In genomic region chr1:178057131-178057765, GRCh38 we compare ENCODE assay signal across 9 cellular contexts. TPM values are rescaled to one million over a fixed set of nuclear protein-coding genes. Genes with fewer than 3 reads are reported as not detected.
A peak's percentile ranks its signal among the peaks of the same experiment; 100 is the strongest.
DNase-seq lines count a peak whose midpoint lies in the region; TF ChIP-seq lines count a peak whose summit lies in the region.
"Had no signal": no experiment of that assay in that cellular context is flagged by ENCODE, and none has a peak within 500 bp of the region (broad histone marks: within the 10 kb centered on the region; RNA-seq: fewer than 3 reads in every experiment).

No MANE protein-coding gene starts in this region.

- no peaks in the 10 kb centered on the region for H3K4me1 ChIP-seq in breast epithelium
- H3K4me1 ChIP-seq in mammary epithelial cell (ENCODE audit: insufficient read depth, low read length) = peaks cover 48% of the 10 kb centered on the region
- peaks cover 48 to 73% (median 66%) of the 10 kb centered on the region in 4 donors for H3K4me1 ChIP-seq in esophagus muscularis mucosa

- no peak overlapping the region for H3K9ac ChIP-seq in mammary epithelial cell (ENCODE audit: insufficient read depth, low read length)

- intact Hi-C loops in breast epithelium (cut with DNase I; ENCODE audit: low total_unique reads) = no loop called here
- intact Hi-C loops in mammary epithelial cell (cut with micrococcal nuclease) = no loop called here
- intact Hi-C loops in esophagus muscularis mucosa (cut with DNase I) = no loop called here

- H3K27ac ChIP-seq in breast epithelium (peak overlapping the region; percentile 38 to 73), mammary epithelial cell (ENCODE audit: insufficient read depth, low read depth, low read length) (no peak overlapping the region), esophagus muscularis mucosa (replicated peaks in 1 of 4) (peak overlapping the region; percentile 48 to 67 (median 62))

- no peak overlapping the region for H3K4me2 ChIP-seq in mammary epithelial cell (ENCODE audit: insufficient read depth, low read depth, low read length)

- dilution Hi-C loops in mammary epithelial cell (cut with HindIII; ENCODE audit: low sequenced_read_pairs) = no loop called here

- TF ChIP-seq EP300 in esophagus muscularis mucosa (IDR thresholded peaks at IDR 0.05) = no peak

- H3K9me3 ChIP-seq in breast epithelium (no peaks in the 10 kb centered on the region), mammary epithelial cell (replicated peaks; ENCODE audit: insufficient read depth, low read length) (no peaks in the 10 kb centered on the region), esophagus muscularis mucosa (no peaks in the 10 kb centered on the region)

- DNase-seq in breast epithelium (ENCODE audit: low spot score in 2 of 2) = no peak
- DNase-seq in mammary epithelial cell = no peak
- no peak for DNase-seq in esophagus muscularis mucosa (ENCODE audit: extremely low spot score)
- DNase-seq in myocyte (ENCODE audit: low read depth) = peak; percentile 29
- no peak for DNase-seq in NCI-H82 (lab: John Stamatoyannopoulos, UW)
- no peak for DNase-seq in NCI-H82 treated with DMSO at 0.1 percent for 48 hours (lab: John Stamatoyannopoulos, UW; ENCODE audit: unreplicated experiment)
- no peak for DNase-seq in amygdala (lab: John Stamatoyannopoulos, UW)
- DNase-seq in KG1 (lab: John Stamatoyannopoulos, UW) = no peak
- DNase-seq: activated naive CD8-positive, alpha-beta T cell treated with anti-CD3 and anti-CD28 coated beads for 36 hours had no signal

- CTCF ChIA-PET in mammary epithelial cell (lab: Charles Lee; ENCODE audit: low non-redundant PET) = no interaction called here

- WGBS in mammary epithelial cell (ENCODE audit: low coverage, missing lambda C conversion rate) = 93% methylated on average over 11 of the region's 11 CpGs
- WGBS in esophagus muscularis mucosa = 71% methylated on average over 11 of the region's 11 CpGs

- no peaks in the 10 kb centered on the region for H4K20me1 ChIP-seq in mammary epithelial cell (ENCODE audit: insufficient read depth, low read length)

- no TSS peak for BruUV-seq in mammary epithelial cell (replicated peaks; lab: Mats Ljungman, UMichigan)

- in situ Hi-C loops in mammary epithelial cell (cut with MboI; ENCODE audit: low sequenced_read_pairs in 2 of 2) = no loop called here

- peak overlapping the region in 1 of 3 donors; percentile 29 for H3K4me3 ChIP-seq in breast epithelium
- no peak overlapping the region for H3K4me3 ChIP-seq in mammary epithelial cell (replicated peaks in 1 of 3; ENCODE audit: insufficient read depth in 1 of 3, low read depth in 2 of 3, low read length in 3 of 3)
- no peak overlapping the region for H3K4me3 ChIP-seq in esophagus muscularis mucosa

- TF ChIP-seq CTCF in breast epithelium (IDR thresholded peaks at IDR 0.05) (no peak), mammary epithelial cell (conservative IDR thresholded peaks at IDR 0.05 in 1 of 2, IDR thresholded peaks at IDR 0.05 in 1 of 2; ENCODE audit: extremely low read depth in 1 of 2, insufficient read depth in 1 of 2, low read depth in 1 of 2, low read length in 2 of 2) (no peak), esophagus muscularis mucosa (IDR thresholded peaks at IDR 0.05) (no peak)

- H3K27me3 ChIP-seq in breast epithelium = no peaks in the 10 kb centered on the region
- H3K27me3 ChIP-seq in mammary epithelial cell (ENCODE audit: insufficient read depth, low read length) = no peaks in the 10 kb centered on the region
- H3K27me3 ChIP-seq in esophagus muscularis mucosa = no peaks in the 10 kb centered on the region

- no peak overlapping the region for H2AFZ ChIP-seq in mammary epithelial cell (ENCODE audit: low read depth, low read length)

- no peak for TF ChIP-seq POLR2A in breast epithelium (IDR thresholded peaks at IDR 0.05)
- TF ChIP-seq POLR2A in esophagus muscularis mucosa (IDR thresholded peaks at IDR 0.05; ENCODE audit: low read depth) = no peak

- H3K36me3 ChIP-seq in breast epithelium (no peaks in the 10 kb centered on the region), mammary epithelial cell (ENCODE audit: insufficient read depth, low read length) (no peaks in the 10 kb centered on the region), esophagus muscularis mucosa (no peaks in the 10 kb centered on the region)

- H3K79me2 ChIP-seq in mammary epithelial cell (ENCODE audit: insufficient read depth, low read length) = no peaks in the 10 kb centered on the region

RNA-seq across cellular contexts. Expression of gene RASAL2, which starts 36.7 kb away (rescaled TPM):
- total RNA-seq in breast epithelium = 10 to 100 TPM; 28.5 to 41.0 (median 40.5) TPM
- 10 to 100 TPM; 45.3 to 53.7 TPM for total RNA-seq in mammary epithelial cell
- polyA plus RNA-seq in mammary epithelial cell = 34.0 TPM
- polyA minus RNA-seq in mammary epithelial cell = 61.1 TPM
- 10 to 100 TPM; 11.6 to 30.0 (median 22.3) TPM for total RNA-seq in esophagus muscularis mucosa
- total RNA-seq in myocyte = 21.3 and 24.3 TPM in 2 replicates
- 13.1 TPM for polyA plus RNA-seq in myocyte (2012)
- total RNA-seq: activated naive CD8-positive, alpha-beta T cell treated with anti-CD3 and anti-CD28 coated beads for 36 hours had no signal
